29 cellular contexts compared by ENCODE assay signal in genomic region chr2:198901894-198902293, GRCh38.
DNase-seq lines count a peak whose midpoint lies in the region; ATAC-seq, FAIRE-seq and TF ChIP-seq lines count a peak whose summit lies in the region.
"Had no signal": no experiment of that assay in that cellular context is flagged by ENCODE, and none has a peak within 500 bp of the region (broad histone marks: within the 10 kb centered on the region; RNA-seq: fewer than 3 reads in every experiment).

No MANE protein-coding gene starts in this region.

- FAIRE-seq in bronchial epithelial cell (lab: Jason Lieb, UNC), result peak; percentile 23
- FAIRE-seq: pancreas had no signal

- H3K9me2 ChIP-seq in HCT116 (ENCODE audit: insufficient read depth), result no peaks in the 10 kb centered on the region

- peak; percentile 13 for DNase-seq in ACHN
- peak; percentile 2 for DNase-seq in HCT116 (ENCODE audit: low read depth, low spot score)
- DNase-seq in NT2/D1 (ENCODE audit: low read depth, low spot score), result peak; percentile 5
- no peak for DNase-seq in bronchial epithelial cell (ENCODE audit: low read depth)
- no peak for DNase-seq in NCI-H1436 (lab: John Stamatoyannopoulos, UW)
- no peak for DNase-seq in HK-2 (ENCODE audit: unreplicated experiment)
- no peak for DNase-seq in HCEC 1CT
- DNase-seq in HuH-7.5 (ENCODE audit: low spot score), result no peak
- DNase-seq: activated CD4-positive, alpha-beta T cell treated with anti-CD3 and anti-CD28 coated beads for 48 hours; activated naive CD4-positive, alpha-beta T cell treated with anti-CD3 and anti-CD28 coated beads, Interleukin-2, amount 10 ng/mL, durations not matched to agents 7 days and 5 days; BE2C; body of pancreas; cerebellar nuclear complex; gastrocnemius medialis; GM23248; left cardiac atrium; NCI-H1417 treated with DMSO at 0.1 percent for 48 hours; NCI-H2081 treated with DMSO at 0.1 percent for 48 hours; NCI-H2227 treated with DMSO at 0.1 percent for 48 hours; NCI-H526; pancreas; Peyer's patch; retina; SIG-M5; T1000; trophoblast cell; WERI-Rb-1 had no signal

- no peaks in the 10 kb centered on the region for H4K20me1 ChIP-seq in HCT116 (ENCODE audit: insufficient read depth)

- H2AFZ ChIP-seq in HCT116 (ENCODE audit: low read depth, low read length, poor library complexity, severe bottlenecking), result no peak overlapping the region
- H2AFZ ChIP-seq: GM23248 had no signal

- no peak overlapping the region for H3K4me3 ChIP-seq in HCT116 (replicated peaks in 1 of 2; ENCODE audit: low read depth in 1 of 2, low read length in 2 of 2)
- no peak overlapping the region for H3K4me3 ChIP-seq in NT2/D1 (ENCODE audit: insufficient read length, low read depth)
- no peak overlapping the region for H3K4me3 ChIP-seq in bronchial epithelial cell (ENCODE audit: low read depth, low read length)
- H3K4me3 ChIP-seq: body of pancreas, gastrocnemius medialis, GM23248, pancreas, Peyer's patch had no signal

- H3K4me2 ChIP-seq in HCT116 (ENCODE audit: low read length), result no peak overlapping the region

- no TSS peak for BruUV-seq in HCT116 (replicated peaks; lab: Mats Ljungman, UMichigan)

- RAD21 ChIA-PET in HCT116 (lab: Charles Lee; ENCODE audit: low non-redundant PET in 1 of 2, low total read pairs in 2 of 2, uncharacterized antibody in 2 of 2, unreplicated experiment in 2 of 2), result no interaction called here

- no peaks in the 10 kb centered on the region for H3K79me2 ChIP-seq in HCT116 (ENCODE audit: insufficient read depth, low read length)

- in situ Hi-C loops in ACHN (cut with HindIII; ENCODE audit: low pct_ligation_motif_present, low pct_unique_long_range_greater_than_20kb, low sequenced_read_pairs), result no loop called here

- no peak overlapping the region for H3K27ac ChIP-seq in HCT116 (ENCODE audit: low read depth, low read length)
- H3K27ac ChIP-seq: body of pancreas, gastrocnemius medialis, GM23248, pancreas, Peyer's patch, WERI-Rb-1 had no signal

- H3K9me3 ChIP-seq in HCT116 (ENCODE audit: control insufficient read depth in 1 of 2, insufficient read depth in 1 of 2, low read depth in 1 of 2, low read length in 2 of 2) (no peaks in the 10 kb centered on the region), NT2/D1 (ENCODE audit: insufficient read depth, low read length) (no peaks in the 10 kb centered on the region)
- H3K9me3 ChIP-seq: BE2C, body of pancreas, gastrocnemius medialis, pancreas, Peyer's patch had no signal

- intact Hi-C loops in HCT116 (cut with micrococcal nuclease), result no loop called here

- H3K27me3 ChIP-seq in HCT116 (ENCODE audit: insufficient read depth, low read length) (no peaks in the 10 kb centered on the region), NT2/D1 (ENCODE audit: insufficient read depth, insufficient read length) (no peaks in the 10 kb centered on the region), bronchial epithelial cell (ENCODE audit: control insufficient read depth, insufficient read depth, low read length) (no peaks in the 10 kb centered on the region)
- H3K27me3 ChIP-seq: BE2C, body of pancreas, gastrocnemius medialis, pancreas, Peyer's patch had no signal

- TF ChIP-seq RAD21 in HCT116 (IDR thresholded peaks at IDR 0.05; ENCODE audit: low read depth), result no peak

- H3K4me1 ChIP-seq in HCT116 (ENCODE audit: control insufficient read depth in 1 of 2, insufficient read depth in 2 of 2, low read length in 2 of 2), result no peaks in the 10 kb centered on the region
- H3K4me1 ChIP-seq in NT2/D1 (ENCODE audit: insufficient read depth, insufficient read length), result no peaks in the 10 kb centered on the region
- H3K4me1 ChIP-seq: BE2C, body of pancreas, gastrocnemius medialis, pancreas, Peyer's patch had no signal

- CTCF ChIA-PET in HCT116 (lab: Charles Lee), result no interaction called here

- no peak for ATAC-seq in HCT116
- ATAC-seq: activated T-helper 17 cell treated with anti-CD3 and anti-CD28 coated beads, Interleukin-2, amount 50 U/mL, for 72 hours; body of pancreas; gastrocnemius medialis; left cardiac atrium; pancreas; stimulated activated memory B cell treated with anti-CD40 and anti-IgM and Interleukin-4, amounts not matched to agents 10 μg/mL and 1 μg/mL and 100 μg/mL, for 72 hours had no signal

- H3K9ac ChIP-seq in HCT116 (ENCODE audit: low read length) (no peak overlapping the region), NT2/D1 (ENCODE audit: insufficient read length, low read depth) (no peak overlapping the region)
- H3K9ac ChIP-seq: GM23248 had no signal

- H3K36me3 ChIP-seq in HCT116 (ENCODE audit: control insufficient read depth in 1 of 2, insufficient read depth in 2 of 2, low read length in 2 of 2) (no peaks in the 10 kb centered on the region), NT2/D1 (ENCODE audit: insufficient read depth, insufficient read length, low read length) (no peaks in the 10 kb centered on the region), bronchial epithelial cell (ENCODE audit: control insufficient read depth, insufficient read depth, low read length) (no peaks in the 10 kb centered on the region)
- H3K36me3 ChIP-seq: BE2C, gastrocnemius medialis, pancreas, Peyer's patch, WERI-Rb-1 had no signal

- POLR2A ChIA-PET in HCT116 (lab: Charles Lee), result no interaction called here

- TF ChIP-seq CTCF in HCT116 (IDR thresholded peaks at IDR 0.05 in 2 of 3, conservative IDR thresholded peaks at IDR 0.05 in 1 of 3; ENCODE audit: borderline replicate concordance in 1 of 3, insufficient read depth in 1 of 3, low read depth in 2 of 3, low read length in 2 of 3) (0 out of 6 replicates have a peak, but pooled peaks of 1 of the 3 experiments have one; percentile 22), bronchial epithelial cell (IDR thresholded peaks at IDR 0.05; ENCODE audit: insufficient read depth, low read length, severe bottlenecking) (no peak)

- TF ChIP-seq POLR2A in HCT116 (IDR thresholded peaks at IDR 0.05; ENCODE audit: borderline replicate concordance, extremely low read depth, insufficient read depth, insufficient read length), result no peak

TF ChIP-seq in HCT116, 20 proteins besides CTCF, POLR2A, EP300 and RAD21 (continues in another document):
- no peak for TF ChIP-seq CBX3 (IDR thresholded peaks at IDR 0.05; ENCODE audit: low read depth)
- no peak for TF ChIP-seq TCF7L2 (IDR thresholded peaks at IDR 0.05; ENCODE audit: borderline replicate concordance, extremely low read depth, insufficient read depth, insufficient read length)
- TF ChIP-seq CEBPB (IDR thresholded peaks at IDR 0.05; ENCODE audit: low read depth), result no peak
- no peak for TF ChIP-seq SP1 (IDR thresholded peaks at IDR 0.05; ENCODE audit: low read depth)
- no peak for TF ChIP-seq ZFX (IDR thresholded peaks at IDR 0.05)
- TF ChIP-seq REST (IDR thresholded peaks at IDR 0.05; ENCODE audit: low read depth), result no peak
- TF ChIP-seq SIN3A (IDR thresholded peaks at IDR 0.05; ENCODE audit: low read depth), result no peak
- no peak for TF ChIP-seq JUND (IDR thresholded peaks at IDR 0.05)
- no peak for TF ChIP-seq ZNF274 (IDR thresholded peaks at IDR 0.05; ENCODE audit: low read depth, low read length)
- TF ChIP-seq ZBTB33 (IDR thresholded peaks at IDR 0.05; ENCODE audit: extremely low read depth, insufficient replicate concordance, low read length), result no peak
- TF ChIP-seq POLR2AphosphoS5 (IDR thresholded peaks at IDR 0.05; ENCODE audit: low read depth, low read length), result no peak
- no peak for TF ChIP-seq ATF3 (IDR thresholded peaks at IDR 0.05)
- TF ChIP-seq FOSL1 (IDR thresholded peaks at IDR 0.05; ENCODE audit: low read depth), result no peak
- no peak for TF ChIP-seq YY1 (IDR thresholded peaks at IDR 0.05; ENCODE audit: extremely low read depth, insufficient replicate concordance, low read depth, low read length)

Comparison
In these comparisons a context has a peak if more than half of its experiments do, and no peak if none do; other contexts are left out.
1. DNase-seq: peak in ACHN (single experiment), HCT116 (single experiment) and NT2/D1 (single experiment); none in bronchial epithelial cell (single experiment), NCI-H1436 (single experiment), HK-2 (single experiment), HCEC 1CT (single experiment) and HuH-7.5 (single experiment).